8 cellular contexts compared by ENCODE assay signal in genomic region chr16:89560413-89561194, GRCh38. TPM values are rescaled to one million over a fixed set of nuclear protein-coding genes. Genes with fewer than 3 reads are reported as not detected.
A peak's percentile ranks its signal among the peaks of the same experiment; 100 is the strongest.
DNase-seq lines count a peak whose midpoint lies in the region; ATAC-seq and TF ChIP-seq lines count a peak whose summit lies in the region.

RPL13 (plus strand) TSS chr16:89560682; CDS start chr16:89560960, 278 bp downstream.

- no peaks in the 10 kb centered on the region for H3K9me3 ChIP-seq in adrenal gland (replicated peaks in 1 of 3)
- H3K9me3 ChIP-seq in heart left ventricle = no peaks in the 10 kb centered on the region
- no peaks in the 10 kb centered on the region for H3K9me3 ChIP-seq in transverse colon

- H3K27me3 ChIP-seq in adrenal gland (no peaks in the 10 kb centered on the region), heart left ventricle (no peaks in the 10 kb centered on the region), transverse colon (no peaks in the 10 kb centered on the region)

- TF ChIP-seq EP300 in transverse colon (IDR thresholded peaks at IDR 0.05; ENCODE audit: low read depth) = no peak

- DNase-seq in NCI-H146 treated with DMSO at 0.1 percent for 48 hours (lab: John Stamatoyannopoulos, UW; ENCODE audit: unreplicated experiment) = peak; percentile 61
- peak; percentile 84 to 94 (median 91) for DNase-seq in T-helper 1 cell
- peak; percentile 94 to 98 (median 96) for DNase-seq in adrenal gland
- DNase-seq in heart left ventricle = peak; percentile 95 to 97 (median 96)
- peak; percentile 92 for DNase-seq in pons (ENCODE audit: low spot score)
- DNase-seq in transverse colon = peak; percentile 95

- intact Hi-C loops in adrenal gland (cut with DNase I) = no loop called here
- intact Hi-C loops in heart left ventricle (cut with DNase I) = loop anchor here in 2 of 10 donors (5.0 to 10.0 kb wide), 2 partner anchors 53 to 316 kb away; partner anchors contain the start of gene SPG7 (in 1 of the 2)
- intact Hi-C loops in transverse colon (cut with DNase I; ENCODE audit: low total_unique reads) = no loop called here

- in situ Hi-C loops in transverse colon (cut with MboI; ENCODE audit: low pct_ligation_motif_present in 1 of 4, low pct_unique_long_range_greater_than_20kb in 1 of 4, low sequenced_read_pairs in 3 of 4) = no loop called here

- H3K4me3 ChIP-seq in GM12875 (ENCODE audit: low read depth, low read length) = peak within 1 kb of the TSS; percentile 93
- H3K4me3 ChIP-seq in adrenal gland = peak within 1 kb of the TSS; percentile 58 to 78 (median 67)
- peak within 1 kb of the TSS; percentile 33 to 97 (median 84) for H3K4me3 ChIP-seq in heart left ventricle
- H3K4me3 ChIP-seq in transverse colon = peak within 1 kb of the TSS; percentile 47 to 93 (median 66)

- ATAC-seq in HG02840 (IDR thresholded peaks at IDR 0.05; ENCODE audit: low FRiP score, unreplicated experiment) (peak; percentile 77), heart left ventricle (peak; percentile 94 to 97 (median 96))

- H3K4me1 ChIP-seq in adrenal gland (replicated peaks in 1 of 2) (peaks cover 26 to 50% of the 10 kb centered on the region in 2 donors), heart left ventricle (peaks cover 8 to 64% (median 31%) of the 10 kb centered on the region in 12 donors), transverse colon (peaks cover 33 to 64% (median 46%) of the 10 kb centered on the region in 4 donors)

- TF ChIP-seq POLR2A in adrenal gland (IDR thresholded peaks at IDR 0.05) (peak; percentile 98 to 99), heart left ventricle (IDR thresholded peaks at IDR 0.05) (peak; percentile 68 to 97), transverse colon (IDR thresholded peaks at IDR 0.05) (peak; percentile 99)

- 0 to 1% (median 0%) methylated on average over 20 to 88 of the region's 88 CpGs; no CpG with 5 or more reads in 1 of the 4 donors for WGBS in adrenal gland, 4 donors
- WGBS in heart left ventricle, 4 donors = 0% methylated on average over 47 to 88 of the region's 88 CpGs
- 1% methylated on average over 48 of the region's 88 CpGs; no CpG with 5 or more reads in 1 of the 2 donors for WGBS in transverse colon (ENCODE audit: low coverage in 1 of 2), 2 donors

- H3K27ac ChIP-seq in adrenal gland = peak within 1 kb of the TSS; percentile 73 to 99 (median 94)
- peak within 1 kb of the TSS; percentile 88 to 99 (median 95) for H3K27ac ChIP-seq in heart left ventricle
- H3K27ac ChIP-seq in transverse colon = peak within 1 kb of the TSS; percentile 95 to 99 (median 98)

- TF ChIP-seq CTCF in GM12875 (IDR thresholded peaks at IDR 0.05; ENCODE audit: borderline replicate concordance, insufficient read depth, low read depth, low read length) (no peak), adrenal gland (IDR thresholded peaks at IDR 0.05) (peak in 1 of 6 experiments; percentile 11), heart left ventricle (IDR thresholded peaks at IDR 0.05) (peak in 2 of 12 donors; percentile 6 to 15), transverse colon (IDR thresholded peaks at IDR 0.05) (peak in 1 of 5 experiments; percentile 8)

- H3K36me3 ChIP-seq in adrenal gland (replicated peaks in 1 of 2) (peaks cover 0 to 45% of the 10 kb centered on the region in 2 donors), heart left ventricle (peaks cover 6 to 60% (median 54%) of the 10 kb centered on the region in 9 donors), transverse colon (peaks cover 0 to 23% (median 12%) of the 10 kb centered on the region in 4 donors)

RNA-seq across cellular contexts. Expression of gene RPL13, which starts in this region (rescaled TPM):
- total RNA-seq in adrenal gland (over 10,000 TPM in 1 of 8 donors, 1,000 to 10,000 TPM in 7; 1,683 to 12,881 (median 3,805) TPM), heart left ventricle (1,000 to 10,000 TPM in 6 of 9 donors, 100 to 1,000 TPM in 3; 701 to 3,315 (median 1,152) TPM), transverse colon (1,000 to 10,000 TPM; 3,190 to 3,814 (median 3,321) TPM)
- polyA plus RNA-seq in adrenal gland (1,000 to 10,000 TPM in 2 of 3 donors, 100 to 1,000 TPM in 1; 893 to 8,950 (median 4,547) TPM), heart left ventricle (1,000 to 10,000 TPM; 2,775 to 5,500 TPM)

Comparison
In these comparisons a context has a peak if more than half of its experiments do, and no peak if none do; other contexts are left out.
1. Peak in every context shown above with its lines: DNase-seq, ATAC-seq, H3K4me3 ChIP-seq and H3K27ac ChIP-seq.